Comparison of ENCODE assay signal across 1 cellular context in genomic region chr22:46031066-46031465, GRCh38.
A peak's percentile ranks its signal among the peaks of the same experiment; 100 is the strongest.
TF ChIP-seq lines count a peak whose summit lies in the region.

No MANE protein-coding gene starts in this region.

TF ChIP-seq in K562, 482 proteins besides CTCF, POLR2A, EP300 and RAD21 (continued from another document):
- 0 out of 2 replicates have a peak, but pooled peaks have one; percentile 31 for TF ChIP-seq ZNF740 (CRISPR knock-in tag; IDR thresholded peaks at IDR 0.05)
- TF ChIP-seq ZNF740 (tag; IDR thresholded peaks at IDR 0.05): no peak
- TF ChIP-seq MCM7 (IDR thresholded peaks at IDR 0.05): no peak
- TF ChIP-seq SMAD2 (IDR thresholded peaks at IDR 0.05; ENCODE audit: low read depth, low read length): no peak
- no peak for TF ChIP-seq SFPQ (IDR thresholded peaks at IDR 0.05; ENCODE audit: low read depth, low read length)
